9 cellular contexts compared by ENCODE assay signal in the genomic region with DNA sequence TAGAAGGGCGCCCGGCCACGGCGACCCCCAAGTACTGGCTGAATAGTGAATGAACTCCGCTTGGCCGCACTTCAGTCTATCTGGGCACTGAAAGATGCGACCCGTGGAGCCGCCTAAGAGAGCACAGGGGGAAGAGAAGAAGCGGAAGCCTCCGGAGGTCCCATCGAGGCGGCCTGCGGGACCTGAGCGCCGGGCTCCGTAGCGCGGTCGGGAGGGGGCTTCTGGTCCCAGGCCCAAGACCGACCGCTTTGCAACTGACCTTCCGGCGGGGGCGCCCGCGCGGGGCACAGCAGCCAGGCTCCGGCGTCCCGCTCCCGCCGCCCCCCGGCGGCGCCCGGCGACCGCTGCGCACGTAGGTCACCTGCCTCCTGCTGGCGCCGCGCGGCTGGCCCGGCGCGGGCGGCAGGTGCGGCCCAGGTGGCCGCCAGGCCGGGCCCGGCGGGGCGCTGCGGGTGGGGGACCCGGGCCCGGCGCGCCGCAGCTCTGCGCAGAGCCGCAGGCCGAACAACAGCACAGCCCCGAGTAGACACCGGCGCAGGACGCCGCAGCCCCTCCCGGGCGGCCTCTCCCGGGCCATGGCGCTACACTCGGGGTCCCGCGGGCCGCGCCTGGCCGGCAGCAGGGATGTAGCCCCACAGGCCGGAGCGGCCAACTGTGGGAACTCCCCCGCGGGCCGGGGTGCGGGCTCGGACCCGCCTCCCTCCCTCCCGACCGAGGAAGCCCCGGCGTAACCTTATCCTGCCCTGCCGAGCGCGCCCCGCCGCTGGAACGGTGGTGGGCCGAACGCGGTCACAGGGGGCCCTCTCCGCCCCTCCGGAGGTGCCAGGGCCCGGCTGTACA. TPM values are rescaled to one million over a fixed set of nuclear protein-coding genes. Genes with fewer than 3 reads are reported as not detected.
A peak's percentile ranks its signal among the peaks of the same experiment; 100 is the strongest.
DNase-seq lines count a peak whose midpoint lies in the region; ATAC-seq and TF ChIP-seq lines count a peak whose summit lies in the region.
"Had no signal": no experiment of that assay in that cellular context is flagged by ENCODE, and none has a peak within 500 bp of the region (broad histone marks: within the 10 kb centered on the region; RNA-seq: fewer than 3 reads in every experiment).

Gene METTL24, minus strand, starts transcription at position 654 of the 840 bp plus-strand sequence. Its CDS starts 77 bp downstream, at position 577.

- H3K9me3 Mint-ChIP-seq in memory B cell (no peaks in the 10 kb centered on the region), type B pancreatic cell (peaks cover 9% of the 10 kb centered on the region)

- H3K4me1 Mint-ChIP-seq in memory B cell (peaks cover 9% of the 10 kb centered on the region), type B pancreatic cell (ENCODE audit: unreplicated experiment) (peaks cover 71% of the 10 kb centered on the region)

- H3K27me3 Mint-ChIP-seq in memory B cell (peaks cover 28% of the 10 kb centered on the region), type B pancreatic cell (peaks cover 29% of the 10 kb centered on the region)

- no peak for TF ChIP-seq CTCF in type B pancreatic cell (conservative IDR thresholded peaks at IDR 0.05)

- H3K4me3 Mint-ChIP-seq in memory B cell (peak within 1 kb of the TSS; percentile 82), type B pancreatic cell (peak within 1 kb of the TSS; percentile 94)

- ATAC-seq in memory B cell (ENCODE audit: low read depth), result peak; percentile 75
- no peak for ATAC-seq in GM18873 (IDR thresholded peaks at IDR 0.05; ENCODE audit: low FRiP score, unreplicated experiment)
- ATAC-seq in HG02571 (IDR thresholded peaks at IDR 0.05; ENCODE audit: unreplicated experiment), result no peak
- no peak for ATAC-seq in GM18511 (IDR thresholded peaks at IDR 0.05; ENCODE audit: unreplicated experiment)

- DNase-seq in Daoy (ENCODE audit: low read depth) (peak; percentile 24), NCI-H1694 (lab: John Stamatoyannopoulos, UW) (peak; percentile 30), memory B cell (ENCODE audit: low spot score in 2 of 2) (peak; percentile 13 to 26), type B pancreatic cell (ENCODE audit: extremely low spot score, unreplicated experiment) (no peak)

- H3K27ac ChIP-seq in cingulate gyrus (ENCODE audit: low read depth, low read length), result peak within 1 kb of the TSS; percentile 79

- H3K27ac Mint-ChIP-seq in memory B cell (no peak within 1 kb of the TSS), type B pancreatic cell (peak within 1 kb of the TSS; percentile 88)

- H3K36me3 Mint-ChIP-seq in memory B cell, result no peaks in the 10 kb centered on the region
- no peaks in the 10 kb centered on the region for H3K36me3 Mint-ChIP-seq in type B pancreatic cell

RNA-seq across cellular contexts. Expression of gene METTL24, which starts in this region (rescaled TPM):
- not detected in 2 replicates for total RNA-seq in Daoy (2014; rRNA removed; shearing (Covaris generic))
- 2.0 and 10.0 TPM in 2 replicates for total RNA-seq in type B pancreatic cell (ENCODE audit: low replicate concordance)
- total RNA-seq: M059J had no signal

Comparison
In these comparisons a context has a peak if more than half of its experiments do, and no peak if none do; other contexts are left out.
1. Peak in DNase-seq in Daoy; RNA of the gene not detected or under 1 TPM.